In the genomic region with DNA sequence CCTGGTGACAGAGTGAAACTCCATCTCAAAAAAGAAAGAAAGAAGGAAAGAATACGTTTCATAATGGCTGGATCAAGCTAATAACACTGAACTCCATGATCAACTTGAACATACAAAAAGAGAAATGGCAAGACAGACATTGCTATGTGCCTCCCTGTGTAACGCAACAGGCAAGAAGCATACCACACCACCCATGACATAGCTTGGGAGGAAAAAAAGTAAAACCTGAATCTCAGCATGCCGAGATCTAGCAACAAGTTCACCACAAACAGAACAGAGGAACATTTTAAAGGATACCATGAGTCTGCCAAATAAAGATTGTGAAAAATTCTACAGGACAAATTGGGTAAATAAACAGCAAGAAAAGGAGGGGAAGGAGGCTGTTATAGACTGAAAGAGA, we compare ENCODE assay signal across 18 cellular contexts. TPM values are rescaled to one million over a fixed set of nuclear protein-coding genes. Genes with fewer than 3 reads are reported as not detected.
DNase-seq lines count a peak whose midpoint lies in the region; ATAC-seq and TF ChIP-seq lines count a peak whose summit lies in the region.
"Had no signal": no experiment of that assay in that cellular context is flagged by ENCODE, and none has a peak within 500 bp of the region (broad histone marks: within the 10 kb centered on the region; RNA-seq: fewer than 3 reads in every experiment).

No MANE protein-coding gene starts in this region.

- H3K23ac ChIP-seq in H9 (ENCODE audit: insufficient read length, low read depth, low read length), result no peak overlapping the region

- no peak overlapping the region for H3K4me2 ChIP-seq in H9 (ENCODE audit: insufficient read depth, insufficient read length, low read length)

- H3K23me2 ChIP-seq in H9 (ENCODE audit: insufficient read length, low read depth, low read length, poor library complexity, severe bottlenecking), result no peaks in the 10 kb centered on the region

- no peak overlapping the region for H3K14ac ChIP-seq in H9 (ENCODE audit: insufficient read depth, low read length)

- H3K4me3 ChIP-seq in heart left ventricle (no peak overlapping the region), WERI-Rb-1 (ENCODE audit: low read depth, low read length) (no peak overlapping the region)
- H3K4me3 ChIP-seq: GM23248, HAP-1 had no signal

- 71 to 84% (median 80%) methylated on average over 3 of the region's 3 CpGs for WGBS in heart left ventricle, 4 donors
- no CpG with 5 or more reads among the region's 3 CpGs for WGBS in H9 (ENCODE audit: extremely low coverage, insufficient read length, low lambda C conversion rate)

- no peak overlapping the region for H2BK120ac ChIP-seq in H9 (ENCODE audit: low read depth, low read length, poor library complexity, severe bottlenecking)

- H3K27ac ChIP-seq in heart left ventricle, result peak overlapping the region in 8 of 12 donors; percentile 19 to 82 (median 46)
- no peak overlapping the region for H3K27ac ChIP-seq in H9 (ENCODE audit: insufficient read length, low read depth, low read length)
- H3K27ac ChIP-seq in WERI-Rb-1, result no peak overlapping the region
- H3K27ac ChIP-seq: 22Rv1, GM23248 had no signal

- DNase-seq in heart left ventricle, result no peak
- DNase-seq in left cardiac atrium, result no peak
- DNase-seq in H9, result no peak
- no peak for DNase-seq in mesothelial cell of epicardium (ENCODE audit: low spot score in 2 of 2, unreplicated experiment in 2 of 2)
- DNase-seq in type B pancreatic cell (ENCODE audit: extremely low spot score, unreplicated experiment), result no peak
- no peak for DNase-seq in globus pallidus (ENCODE audit: low spot score)
- no peak for DNase-seq in WERI-Rb-1
- DNase-seq: CD8-positive, alpha-beta T cell; COR-L47; DMS153; DMS79 treated with DMSO at 0.1 percent for 48 hours; EL; HFFc6 had no signal

- H3K4me3 Mint-ChIP-seq in H9 (no peak overlapping the region), mesothelial cell of epicardium (no peak overlapping the region), type B pancreatic cell (peak overlapping the region; percentile 14)
- H3K4me3 Mint-ChIP-seq: CD14-positive monocyte; CD8-positive, alpha-beta T cell; HFFc6 had no signal

- H4K20me1 ChIP-seq in H9 (ENCODE audit: control insufficient read depth, insufficient read depth, insufficient read length), result no peaks in the 10 kb centered on the region

- H3K27me3 ChIP-seq in heart left ventricle (no peaks in the 10 kb centered on the region), H9 (ENCODE audit: insufficient read depth, low read length) (no peaks in the 10 kb centered on the region), WERI-Rb-1 (ENCODE audit: insufficient read depth, low read depth, severe bottlenecking) (no peaks in the 10 kb centered on the region)

- H3K36me3 ChIP-seq in heart left ventricle, result no peaks in the 10 kb centered on the region
- no peaks in the 10 kb centered on the region for H3K36me3 ChIP-seq in WERI-Rb-1
- H3K36me3 ChIP-seq: HAP-1 had no signal

- H3K4me1 Mint-ChIP-seq in H9 (peaks cover 10 to 17% of the 10 kb centered on the region in 2 experiments), mesothelial cell of epicardium (peaks cover 15% of the 10 kb centered on the region), type B pancreatic cell (ENCODE audit: unreplicated experiment) (peaks cover 8% of the 10 kb centered on the region)
- H3K4me1 Mint-ChIP-seq: CD14-positive monocyte had no signal

- intact Hi-C loops in heart left ventricle (cut with DNase I) (no loop called here), left cardiac atrium (cut with DNase I) (no loop called here)

- H3K9me3 ChIP-seq in heart left ventricle, result no peaks in the 10 kb centered on the region
- no peaks in the 10 kb centered on the region for H3K9me3 ChIP-seq in H9 (ENCODE audit: control insufficient read depth, low read depth, low read length)
- no peaks in the 10 kb centered on the region for H3K9me3 ChIP-seq in WERI-Rb-1 (ENCODE audit: severe bottlenecking)
- H3K9me3 ChIP-seq: HAP-1 had no signal

- H3K4ac ChIP-seq in H9 (ENCODE audit: low read depth, low read length), result no peak overlapping the region

- H3K9ac ChIP-seq in H9 (ENCODE audit: extremely low read depth, insufficient read length, low read length), result no peak overlapping the region
- H3K9ac ChIP-seq: GM23248 had no signal

- H3T11ph ChIP-seq in H9 (ENCODE audit: low read length), result no peak overlapping the region

- H3K18ac ChIP-seq in H9 (ENCODE audit: insufficient read length, low read depth, low read length), result no peak overlapping the region

- H3K27ac Mint-ChIP-seq in H9, result peak overlapping the region in 2 of 3 experiments; percentile 3 to 27; a peak in 1 of 7 replicates
- peak overlapping the region; percentile 1 for H3K27ac Mint-ChIP-seq in mesothelial cell of epicardium
- peak overlapping the region; percentile 65 for H3K27ac Mint-ChIP-seq in type B pancreatic cell
- H3K27ac Mint-ChIP-seq: CD14-positive monocyte; CD8-positive, alpha-beta T cell; HFFc6 had no signal

- H4K8ac ChIP-seq in H9 (replicated peaks; ENCODE audit: insufficient read length, low read depth, low read length), result no peak overlapping the region

- peaks cover 0 to 32% (median 4%) of the 10 kb centered on the region in 12 donors for H3K4me1 ChIP-seq in heart left ventricle
- no peaks in the 10 kb centered on the region; the same call in 1 of the 2 replicates for H3K4me1 ChIP-seq in H9 (ENCODE audit: insufficient read depth, low read length)
- H3K4me1 ChIP-seq: HAP-1 had no signal

- peaks cover 0 to 3% of the 10 kb centered on the region in 2 experiments; a peak in 1 of 5 replicates for H3K9me3 Mint-ChIP-seq in H9
- H3K9me3 Mint-ChIP-seq in mesothelial cell of epicardium, result peaks cover 9% of the 10 kb centered on the region
- no peaks in the 10 kb centered on the region for H3K9me3 Mint-ChIP-seq in type B pancreatic cell
- H3K9me3 Mint-ChIP-seq: CD8-positive, alpha-beta T cell; HFFc6 had no signal

- H3K27me3 Mint-ChIP-seq in H9 (ENCODE audit: low read depth) (no peaks in the 10 kb centered on the region), mesothelial cell of epicardium (ENCODE audit: low read depth) (no peaks in the 10 kb centered on the region), type B pancreatic cell (no peaks in the 10 kb centered on the region)

- H2BK5ac ChIP-seq in H9 (ENCODE audit: insufficient read length, low read length), result no peak overlapping the region

- no peak overlapping the region for H2BK15ac ChIP-seq in H9 (ENCODE audit: low read depth, low read length)

- no peaks in the 10 kb centered on the region for H3K79me1 ChIP-seq in H9 (ENCODE audit: insufficient read depth, low read depth, low read length, poor library complexity, severe bottlenecking)

- no peak overlapping the region for H3K56ac ChIP-seq in H9 (ENCODE audit: insufficient read length, low read depth, low read length)

- peaks cover 0 to 3% (median 1%) of the 10 kb centered on the region in 3 experiments; a peak in 2 of 7 replicates for H3K36me3 Mint-ChIP-seq in H9 (ENCODE audit: insufficient read depth in 1 of 3, low read depth in 3 of 3)
- peaks cover 10% of the 10 kb centered on the region for H3K36me3 Mint-ChIP-seq in mesothelial cell of epicardium
- peaks cover 8% of the 10 kb centered on the region for H3K36me3 Mint-ChIP-seq in type B pancreatic cell
- H3K36me3 Mint-ChIP-seq: CD14-positive monocyte; CD8-positive, alpha-beta T cell had no signal

- no peak for TF ChIP-seq CTCF in heart left ventricle (IDR thresholded peaks at IDR 0.05)
- TF ChIP-seq CTCF in H9 (conservative IDR thresholded peaks at IDR 0.05), result no peak
- TF ChIP-seq CTCF in mesothelial cell of epicardium (IDR thresholded peaks at IDR 0.05; ENCODE audit: unreplicated experiment), result no peak
- TF ChIP-seq CTCF in type B pancreatic cell (conservative IDR thresholded peaks at IDR 0.05), result no peak
- TF ChIP-seq CTCF in WERI-Rb-1 (IDR thresholded peaks at IDR 0.05; ENCODE audit: low read depth, low read length), result no peak

- no peak overlapping the region for H2BK12ac ChIP-seq in H9 (ENCODE audit: insufficient read length, low read depth, low read length)

- no peak for ATAC-seq in heart left ventricle
- no peak for ATAC-seq in left cardiac atrium
- no peak for ATAC-seq in HG02798 (IDR thresholded peaks at IDR 0.05; ENCODE audit: poor library complexity, unreplicated experiment)
- ATAC-seq: CD8-positive, alpha-beta T cell had no signal

- H2BK20ac ChIP-seq in H9 (ENCODE audit: low read depth, low read length, poor library complexity, severe bottlenecking), result no peak overlapping the region

- H2AK5ac ChIP-seq in H9 (ENCODE audit: insufficient read length, low read length), result no peak overlapping the region

- TF ChIP-seq POLR2A in heart left ventricle (IDR thresholded peaks at IDR 0.05), result no peak

- no peak overlapping the region for H4K91ac ChIP-seq in H9 (ENCODE audit: insufficient read length, low read depth, low read length)

- H4K5ac ChIP-seq in H9 (ENCODE audit: insufficient read length, low read depth, low read length), result no peak overlapping the region

- H2AFZ ChIP-seq in H9 (ENCODE audit: low read length), result no peak overlapping the region
- H2AFZ ChIP-seq: GM23248 had no signal

- H3K79me2 ChIP-seq in H9 (ENCODE audit: insufficient read depth, low read length), result peaks cover 11% of the 10 kb centered on the region; the same call in 1 of the 2 replicates

RNA-seq across cellular contexts. Expression of gene HOMER1, which starts 26.7 kb away (rescaled TPM):
- total RNA-seq in heart left ventricle (10 to 100 TPM; 30.6 to 83.5 (median 62.3) TPM), left cardiac atrium (10 to 100 TPM; 25.6 to 35.4 TPM), H9 (2021) (36.0 and 39.5 TPM in 2 replicates), mesothelial cell of epicardium (21.4 to 22.2 TPM (median 21.6 TPM) in 3 replicates), type B pancreatic cell (ENCODE audit: low replicate concordance) (13.9 and 20.0 TPM in 2 replicates)
- 10 to 100 TPM; 12.1 to 18.1 TPM for polyA plus RNA-seq in heart left ventricle

Comparison
In these comparisons a context has a peak if more than half of its experiments do, and no peak if none do; other contexts are left out.
1. H3K27ac ChIP-seq: peak in heart left ventricle (8 of 12); none in H9 (single experiment) and WERI-Rb-1 (single experiment).
2. H3K27ac Mint-ChIP-seq: peak in every context shown above with its lines; median percentile 65 in type B pancreatic cell; 15 in H9; 1 in mesothelial cell of epicardium.